In the genomic region with DNA sequence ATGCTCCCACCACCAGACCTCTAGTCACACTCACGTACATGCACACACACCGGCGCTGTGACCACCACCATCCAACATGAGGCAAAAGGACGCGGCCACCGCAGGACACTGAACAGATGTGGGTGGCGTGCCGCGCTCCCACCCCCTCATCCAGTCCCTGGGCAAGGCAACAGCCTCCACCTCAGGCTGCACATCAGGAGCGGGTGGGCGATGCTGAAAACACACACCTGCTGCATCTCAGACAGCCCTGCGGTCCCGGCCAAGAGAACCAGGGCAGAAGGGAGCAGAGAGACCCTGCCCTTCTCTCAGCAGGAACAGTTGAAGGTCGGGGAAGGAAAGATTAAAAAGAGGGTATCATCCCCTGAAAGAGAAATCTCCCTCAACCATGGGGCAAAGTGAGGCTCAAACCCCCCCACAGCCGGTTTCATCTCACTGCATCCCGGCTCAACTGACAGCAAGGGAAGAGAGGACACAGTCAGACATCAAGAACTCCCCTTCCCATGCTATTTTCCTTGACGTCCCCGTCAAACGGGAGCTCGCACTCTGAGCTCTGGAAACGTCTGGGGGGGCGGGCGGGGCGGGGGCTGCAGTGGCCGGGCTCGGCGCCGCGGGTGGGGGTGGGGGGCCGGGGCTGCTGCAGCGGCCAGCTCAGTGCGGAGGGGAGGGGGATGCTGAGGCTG, we compare ENCODE assay signal across 8 cellular contexts. TPM values are rescaled to one million over a fixed set of nuclear protein-coding genes. Genes with fewer than 3 reads are reported as not detected.
A peak's percentile ranks its signal among the peaks of the same experiment; 100 is the strongest.
DNase-seq lines count a peak whose midpoint lies in the region; ATAC-seq lines count a peak whose summit lies in the region.

No MANE protein-coding gene starts in this region.

- H3K36me3 Mint-ChIP-seq in activated T-helper 17 cell treated with anti-CD3 and anti-CD28 coated beads, Interleukin-2, amount 50 U/mL, for 72 hours (ENCODE audit: low read depth), result peaks cover 11% of the 10 kb centered on the region
- peaks cover 5% of the 10 kb centered on the region for H3K36me3 Mint-ChIP-seq in stimulated activated memory B cell treated with anti-CD40 and anti-IgM and Interleukin-4, amounts not matched to agents 10 μg/mL and 1 μg/mL and 100 μg/mL, for 72 hours

- no peaks in the 10 kb centered on the region for H3K9me3 Mint-ChIP-seq in activated T-helper 17 cell treated with anti-CD3 and anti-CD28 coated beads, Interleukin-2, amount 50 U/mL, for 72 hours
- H3K9me3 Mint-ChIP-seq in stimulated activated memory B cell treated with anti-CD40 and anti-IgM and Interleukin-4, amounts not matched to agents 10 μg/mL and 1 μg/mL and 100 μg/mL, for 72 hours, result no peaks in the 10 kb centered on the region

- H3K4me1 Mint-ChIP-seq in activated T-helper 17 cell treated with anti-CD3 and anti-CD28 coated beads, Interleukin-2, amount 50 U/mL, for 72 hours, result peaks cover 21% of the 10 kb centered on the region
- peaks cover 42% of the 10 kb centered on the region for H3K4me1 Mint-ChIP-seq in stimulated activated memory B cell treated with anti-CD40 and anti-IgM and Interleukin-4, amounts not matched to agents 10 μg/mL and 1 μg/mL and 100 μg/mL, for 72 hours

- H3K4me3 Mint-ChIP-seq in activated T-helper 17 cell treated with anti-CD3 and anti-CD28 coated beads, Interleukin-2, amount 50 U/mL, for 72 hours, result peak overlapping the region; percentile 77
- peak overlapping the region; percentile 79 for H3K4me3 Mint-ChIP-seq in stimulated activated memory B cell treated with anti-CD40 and anti-IgM and Interleukin-4, amounts not matched to agents 10 μg/mL and 1 μg/mL and 100 μg/mL, for 72 hours

- 0 out of 2 replicates have a peak overlapping the region, but pooled peaks have one; percentile 33 for H3K9ac ChIP-seq in iPS-20b (ENCODE audit: low read depth, low read length)

- H3K27ac ChIP-seq in iPS-20b (ENCODE audit: low read length), result no peak overlapping the region

- peaks cover 5% of the 10 kb centered on the region; the same call in 1 of the 2 replicates for H3K27me3 ChIP-seq in iPS-20b (ENCODE audit: insufficient read depth, low read length)

- H3K4me3 ChIP-seq in iPS-20b (ENCODE audit: low read length), result peak overlapping the region; percentile 76

- H3K4me1 ChIP-seq in iPS-20b (ENCODE audit: insufficient read depth, low read length), result peaks cover 6% of the 10 kb centered on the region; the same call in 1 of the 2 replicates

- no peaks in the 10 kb centered on the region for H3K9me3 ChIP-seq in iPS-20b (ENCODE audit: insufficient read depth, low read depth, low read length)

- no peaks in the 10 kb centered on the region for H3K27me3 Mint-ChIP-seq in activated T-helper 17 cell treated with anti-CD3 and anti-CD28 coated beads, Interleukin-2, amount 50 U/mL, for 72 hours
- no peaks in the 10 kb centered on the region for H3K27me3 Mint-ChIP-seq in stimulated activated memory B cell treated with anti-CD40 and anti-IgM and Interleukin-4, amounts not matched to agents 10 μg/mL and 1 μg/mL and 100 μg/mL, for 72 hours

- peak; percentile 26 for DNase-seq in NCI-H2227 (lab: John Stamatoyannopoulos, UW; ENCODE audit: unreplicated experiment)
- no peak for DNase-seq in NCI-H2227 treated with DMSO at 0.1 percent for 48 hours (lab: John Stamatoyannopoulos, UW)
- no peak for DNase-seq in HuH-7 (ENCODE audit: low spot score)
- DNase-seq in NCI-H2081 treated with DMSO at 0.1 percent for 48 hours (lab: John Stamatoyannopoulos, UW), result no peak
- DNase-seq in GDM1 (lab: John Stamatoyannopoulos, UW), result no peak

- peaks cover 45% of the 10 kb centered on the region for H3K36me3 ChIP-seq in iPS-20b (ENCODE audit: insufficient read depth, low read depth, low read length)

- peak overlapping the region; percentile 69 for H3K27ac Mint-ChIP-seq in activated T-helper 17 cell treated with anti-CD3 and anti-CD28 coated beads, Interleukin-2, amount 50 U/mL, for 72 hours
- H3K27ac Mint-ChIP-seq in stimulated activated memory B cell treated with anti-CD40 and anti-IgM and Interleukin-4, amounts not matched to agents 10 μg/mL and 1 μg/mL and 100 μg/mL, for 72 hours, result peak overlapping the region; percentile 48

- no peak for ATAC-seq in activated T-helper 17 cell treated with anti-CD3 and anti-CD28 coated beads, Interleukin-2, amount 50 U/mL, for 72 hours (replicated peaks)
- no peak for ATAC-seq in stimulated activated memory B cell treated with anti-CD40 and anti-IgM and Interleukin-4, amounts not matched to agents 10 μg/mL and 1 μg/mL and 100 μg/mL, for 72 hours

RNA-seq across cellular contexts. Expression of a gene that starts 1.1 kb away (rescaled TPM):
- 10 to 100 TPM; 19.5 to 23.2 TPM for total RNA-seq in activated T-helper 17 cell treated with anti-CD3 and anti-CD28 coated beads, Interleukin-2, amount 50 U/mL, for 72 hours

RNA-seq across cellular contexts. Expression of a gene that starts 37.6 kb away (rescaled TPM):
- total RNA-seq in activated T-helper 17 cell treated with anti-CD3 and anti-CD28 coated beads, Interleukin-2, amount 50 U/mL, for 72 hours, result under 1 TPM; 0.37 to 0.67 TPM
